Comparison of ENCODE assay signal across 28 cellular contexts in the genomic region with DNA sequence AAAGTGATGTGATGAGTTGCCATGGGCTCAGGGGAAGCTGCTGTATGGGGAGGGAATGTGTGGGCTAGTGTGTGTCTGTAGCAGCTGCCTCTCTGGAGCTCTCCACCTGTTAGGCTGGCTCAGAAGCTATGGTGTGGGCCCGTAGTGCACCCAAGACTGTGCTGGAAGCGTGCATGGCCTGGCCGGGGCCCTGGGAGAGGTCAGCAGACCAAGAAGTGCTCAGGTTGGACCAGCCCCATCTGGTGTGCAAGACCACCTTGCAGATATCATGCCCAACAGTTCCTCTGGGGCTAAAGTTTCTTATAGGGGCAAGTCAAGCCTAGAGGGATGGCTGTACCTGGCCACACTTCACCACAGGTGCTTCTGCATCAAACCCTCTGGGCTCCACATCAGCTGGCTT.
"Had no signal": no experiment of that assay in that cellular context is flagged by ENCODE, and none has a peak within 500 bp of the region (broad histone marks: within the 10 kb centered on the region; RNA-seq: fewer than 3 reads in every experiment).

No MANE protein-coding gene starts in this region.

- H3K4me1 ChIP-seq: body of pancreas, esophagus muscularis mucosa, foreskin keratinocyte, gastrocnemius medialis had no signal

- H3K36me3 ChIP-seq: esophagus muscularis mucosa, gastrocnemius medialis had no signal

- H3K4me3 ChIP-seq: body of pancreas, esophagus muscularis mucosa, gastrocnemius medialis had no signal

- ATAC-seq: activated CD4-positive, alpha-beta T cell treated with anti-CD3 and anti-CD28 coated beads for 36 hours; activated T-cell treated with anti-CD3 and anti-CD28 coated beads, Interleukin-2, amount 50 U/mL, for 72 hours; body of pancreas; effector memory CD8-positive, alpha-beta T cell; foreskin keratinocyte; gastrocnemius medialis; T-helper 17 cell had no signal

- DNase-seq: activated CD4-positive, alpha-beta memory T cell treated with anti-CD3 and anti-CD28 coated beads, Interleukin-2, amount 10 ng/mL, durations not matched to agents 7 days and 5 days; activated CD4-positive, alpha-beta T cell treated with anti-CD3 and anti-CD28 coated beads for 36 hours; activated CD4-positive, alpha-beta T cell treated with anti-CD3 and anti-CD28 coated beads, Interleukin-2, amount 10 ng/mL, durations not matched to agents 24 days and 14 days; activated CD4-positive, alpha-beta T cell treated with anti-CD3 and anti-CD28 coated beads, Interleukin-2, amount 50 U/mL, for 4 hours; activated CD4-positive, CD25-positive, alpha-beta regulatory T cell; activated CD4-positive, CD25-positive, alpha-beta regulatory T cell treated with anti-CD3 and anti-CD28 coated beads, Interleukin-2, amount 50 U/mL, for 72 hours; activated CD8-positive, alpha-beta memory T cell treated with anti-CD3 and anti-CD28 coated beads, Interleukin-2, amount 50 U/mL, for 48 hours; activated gamma-delta T cell treated with Interleukin-2 at 50 U/mL for 16 hours; activated naive CD4-positive, alpha-beta T cell treated with anti-CD3 and anti-CD28 coated beads, Interleukin-2, amount 50 U/mL, for 16 hours; activated naive CD4-positive, alpha-beta T cell treated with Interleukin-2 at 50 U/mL for 16 hours; activated T-cell treated with anti-CD3 and anti-CD28 coated beads for 4 hours; activated T-cell treated with anti-CD3 and anti-CD28 coated beads, Interleukin-2, amount 50 U/mL, for 24 hours; activated T-cell treated with anti-CD3 and anti-CD28 coated beads, Interleukin-2, amount 50 U/mL, for 72 hours; amniotic stem cell; body of pancreas; caudate nucleus; cortex of kidney; dermis blood vessel endothelial cell; effector CD4-positive, alpha-beta T cell; effector memory CD8-positive, alpha-beta T cell; erythroblast; foreskin keratinocyte; gastrocnemius medialis; glutamatergic neuron; T-helper 1 cell; T-helper 17 cell; T1000 had no signal

- H3K27me3 ChIP-seq: body of pancreas, esophagus muscularis mucosa, gastrocnemius medialis had no signal

- H3K9me3 ChIP-seq: body of pancreas, esophagus muscularis mucosa, gastrocnemius medialis had no signal

- H3K27ac ChIP-seq: body of pancreas, esophagus muscularis mucosa, foreskin keratinocyte, gastrocnemius medialis had no signal
